In the genomic region with DNA sequence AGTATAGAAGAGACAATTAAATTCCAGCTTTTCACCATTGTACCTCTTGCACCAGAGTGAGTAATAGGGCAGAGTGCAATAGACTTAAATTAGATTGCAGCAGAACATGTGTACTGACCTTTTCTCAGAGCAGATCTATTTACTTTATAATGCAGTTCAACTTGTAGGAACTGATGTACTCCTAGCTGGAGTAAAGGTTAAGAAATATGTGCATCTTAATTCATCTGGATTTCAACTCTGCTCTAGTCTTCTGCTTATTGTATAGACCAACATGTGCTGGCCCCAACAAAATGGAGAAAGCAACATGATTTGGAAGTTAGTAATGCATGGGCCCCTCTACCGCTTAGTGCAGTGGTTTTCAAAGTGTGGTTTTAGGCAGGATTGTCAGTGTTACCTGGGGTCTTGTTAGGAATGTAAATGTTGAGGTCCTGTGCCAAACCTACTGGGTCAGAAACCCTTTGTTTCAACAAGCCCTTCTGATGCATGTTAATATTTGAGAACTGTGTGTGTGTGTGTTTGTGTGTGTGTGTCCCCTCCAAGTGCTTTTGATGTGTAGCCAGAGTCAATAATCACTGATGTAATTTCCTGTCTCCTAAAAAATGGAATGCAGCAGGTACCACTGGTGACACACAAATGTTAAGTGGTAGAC, we compare ENCODE assay signal across 24 cellular contexts.
A peak's percentile ranks its signal among the peaks of the same experiment; 100 is the strongest.
DNase-seq lines count a peak whose midpoint lies in the region; ATAC-seq, FAIRE-seq and TF ChIP-seq lines count a peak whose summit lies in the region.
"Had no signal": no experiment of that assay in that cellular context is flagged by ENCODE, and none has a peak within 500 bp of the region (broad histone marks: within the 10 kb centered on the region; RNA-seq: fewer than 3 reads in every experiment).

No MANE protein-coding gene starts in this region.

- H3K36me3 Mint-ChIP-seq in activated T-helper 17 cell treated with anti-CD3 and anti-CD28 coated beads, Interleukin-2, amount 50 U/mL, for 72 hours (ENCODE audit: low read depth), result no peaks in the 10 kb centered on the region
- H3K36me3 Mint-ChIP-seq: activated naive CD8-positive, alpha-beta T cell treated with anti-CD3 and anti-CD28 coated beads for 36 hours; mesothelial cell of epicardium; natural killer cell treated with Interleukin-12 subunit alpha and Interleukin-12 subunit beta and Interleukin-15 and Interleukin-18, amount 100 ng/mL, for 72 hours had no signal

- H3K27ac ChIP-seq in colonic mucosa, result peak overlapping the region; percentile 48
- H3K27ac ChIP-seq in lung (ENCODE audit: low read depth in 1 of 2, low read length in 1 of 2), result no peak overlapping the region
- H3K27ac ChIP-seq in dorsolateral prefrontal cortex, result no peak overlapping the region
- H3K27ac ChIP-seq: BLaER1, heart right ventricle, parathyroid adenoma had no signal

- no peak for FAIRE-seq in GM12891 (lab: Jason Lieb, UNC)

- intact Hi-C loops in colonic mucosa (cut with DNase I) (no loop called here), lower leg skin (cut with DNase I; ENCODE audit: low total_unique reads) (no loop called here), dorsolateral prefrontal cortex (cut with DNase I) (no loop called here)

- no peaks in the 10 kb centered on the region for H3K4me1 Mint-ChIP-seq in activated T-helper 17 cell treated with anti-CD3 and anti-CD28 coated beads, Interleukin-2, amount 50 U/mL, for 72 hours
- H3K4me1 Mint-ChIP-seq: activated CD4-positive, alpha-beta memory T cell treated with anti-CD3 and anti-CD28 coated beads, Interleukin-2, amount 10 ng/mL, durations not matched to agents 7 days and 5 days; activated naive CD8-positive, alpha-beta T cell treated with anti-CD3 and anti-CD28 coated beads for 36 hours; mesothelial cell of epicardium had no signal

- H3K36me3 ChIP-seq in colonic mucosa (no peaks in the 10 kb centered on the region), lung (ENCODE audit: control insufficient read depth in 2 of 2, insufficient read depth in 2 of 2, low read length in 2 of 2) (no peaks in the 10 kb centered on the region)
- H3K36me3 ChIP-seq: BLaER1, heart right ventricle had no signal

- H3K9me3 ChIP-seq in colonic mucosa, result no peaks in the 10 kb centered on the region
- H3K9me3 ChIP-seq in lung (ENCODE audit: control insufficient read depth in 2 of 2, insufficient read depth in 1 of 2, low read length in 1 of 2), result no peaks in the 10 kb centered on the region
- H3K9me3 ChIP-seq: BLaER1 had no signal

- H3K9me3 Mint-ChIP-seq in activated T-helper 17 cell treated with anti-CD3 and anti-CD28 coated beads, Interleukin-2, amount 50 U/mL, for 72 hours, result no peaks in the 10 kb centered on the region
- H3K9me3 Mint-ChIP-seq: mesothelial cell of epicardium had no signal

- H3K27me3 ChIP-seq in colonic mucosa (no peaks in the 10 kb centered on the region), lung (ENCODE audit: control insufficient read depth, insufficient read depth) (no peaks in the 10 kb centered on the region), dorsolateral prefrontal cortex (no peaks in the 10 kb centered on the region)
- H3K27me3 ChIP-seq: BLaER1, heart right ventricle had no signal

- H3K4me3 Mint-ChIP-seq in activated T-helper 17 cell treated with anti-CD3 and anti-CD28 coated beads, Interleukin-2, amount 50 U/mL, for 72 hours, result no peak overlapping the region
- H3K4me3 Mint-ChIP-seq: activated CD4-positive, alpha-beta memory T cell treated with anti-CD3 and anti-CD28 coated beads, Interleukin-2, amount 10 ng/mL, durations not matched to agents 7 days and 5 days; activated naive CD8-positive, alpha-beta T cell treated with anti-CD3 and anti-CD28 coated beads for 36 hours; mesothelial cell of epicardium; natural killer cell treated with Interleukin-12 subunit alpha and Interleukin-12 subunit beta and Interleukin-15 and Interleukin-18, amount 100 ng/mL, for 72 hours had no signal

- TF ChIP-seq CTCF in colonic mucosa (IDR thresholded peaks at IDR 0.05) (no peak), lung (IDR thresholded peaks at IDR 0.05; ENCODE audit: control extremely low read depth, extremely low read depth) (no peak), lower leg skin (IDR thresholded peaks at IDR 0.05) (no peak), dorsolateral prefrontal cortex (IDR thresholded peaks at IDR 0.05 in 54 of 56, conservative IDR thresholded peaks at IDR 0.05 in 2 of 56; ENCODE audit: low read depth in 1 of 56, partially characterized antibody in 56 of 56) (no peak)

- WGBS in lung, 2 donors, result 76 to 85% methylated on average over 1 of the region's 1 CpG
- 94 to 96% methylated on average over 1 of the region's 1 CpG for WGBS in lower leg skin, 2 donors

- H3K9ac ChIP-seq in colonic mucosa (ENCODE audit: low read depth in 2 of 2, low read length in 2 of 2), result no peak overlapping the region
- H3K9ac ChIP-seq: BLaER1, parathyroid adenoma had no signal

- H3K4me3 ChIP-seq in colonic mucosa (no peak overlapping the region), lung (no peak overlapping the region), lower leg skin (ENCODE audit: low read depth, poor library complexity, severe bottlenecking) (no peak overlapping the region), dorsolateral prefrontal cortex (no peak overlapping the region)
- H3K4me3 ChIP-seq: BLaER1, heart right ventricle had no signal

- H3K27ac Mint-ChIP-seq in activated T-helper 17 cell treated with anti-CD3 and anti-CD28 coated beads, Interleukin-2, amount 50 U/mL, for 72 hours, result no peak overlapping the region
- H3K27ac Mint-ChIP-seq: activated CD4-positive, alpha-beta memory T cell treated with anti-CD3 and anti-CD28 coated beads, Interleukin-2, amount 10 ng/mL, durations not matched to agents 7 days and 5 days; activated naive CD8-positive, alpha-beta T cell treated with anti-CD3 and anti-CD28 coated beads for 36 hours; mesothelial cell of epicardium; natural killer cell treated with Interleukin-12 subunit alpha and Interleukin-12 subunit beta and Interleukin-15 and Interleukin-18, amount 100 ng/mL, for 72 hours had no signal

- DNase-seq in NCI-H748 (lab: John Stamatoyannopoulos, UW; ENCODE audit: unreplicated experiment) (peak; percentile 36), NCI-H748 treated with DMSO at 0.1 percent for 48 hours (lab: John Stamatoyannopoulos, UW) (no peak), colonic mucosa (no peak), lung (ENCODE audit: low spot score) (no peak), GM12891 (ENCODE audit: insufficient read length, low spot score) (no peak), lower leg skin (ENCODE audit: low spot score in 2 of 2) (no peak), dorsolateral prefrontal cortex (no peak)
- DNase-seq: ACHN; activated CD4-positive, alpha-beta memory T cell treated with anti-CD3 and anti-CD28 coated beads, Interleukin-2, amount 10 ng/mL, durations not matched to agents 7 days and 5 days; activated CD4-positive, CD25-positive, alpha-beta regulatory T cell treated with anti-CD3 and anti-CD28 coated beads, Interleukin-2, amount 50 U/mL, for 72 hours; activated naive CD8-positive, alpha-beta T cell treated with anti-CD3 and anti-CD28 coated beads for 36 hours; erythroblast; heart right ventricle; left cardiac atrium; NCI-H1048; NCI-H345; trophoblast cell had no signal

- peak; percentile 44 for ATAC-seq in lung (ENCODE audit: insufficient read depth, low FRiP score)
- no peak for ATAC-seq in activated T-helper 17 cell treated with anti-CD3 and anti-CD28 coated beads, Interleukin-2, amount 50 U/mL, for 72 hours (replicated peaks)
- ATAC-seq: heart right ventricle; left cardiac atrium; natural killer cell treated with Interleukin-12 subunit alpha and Interleukin-12 subunit beta and Interleukin-15 and Interleukin-18, amount 100 ng/mL, for 72 hours; Panc1; sciatic nerve had no signal

- TF ChIP-seq POLR2A in GM12891 (IDR thresholded peaks at IDR 0.05; ENCODE audit: low read depth, low read length), result no peak
- TF ChIP-seq POLR2A in lower leg skin (IDR thresholded peaks at IDR 0.05), result no peak

- H3K4me1 ChIP-seq in colonic mucosa, result peaks cover 5% of the 10 kb centered on the region
- H3K4me1 ChIP-seq in lung (ENCODE audit: control insufficient read depth in 2 of 2, insufficient read depth in 2 of 2, low read length in 2 of 2), result no peaks in the 10 kb centered on the region
- H3K4me1 ChIP-seq: BLaER1, heart right ventricle, parathyroid adenoma had no signal

- no peaks in the 10 kb centered on the region for H3K27me3 Mint-ChIP-seq in activated T-helper 17 cell treated with anti-CD3 and anti-CD28 coated beads, Interleukin-2, amount 50 U/mL, for 72 hours
- H3K27me3 Mint-ChIP-seq: activated CD4-positive, alpha-beta memory T cell treated with anti-CD3 and anti-CD28 coated beads, Interleukin-2, amount 10 ng/mL, durations not matched to agents 7 days and 5 days; activated naive CD8-positive, alpha-beta T cell treated with anti-CD3 and anti-CD28 coated beads for 36 hours; natural killer cell treated with Interleukin-12 subunit alpha and Interleukin-12 subunit beta and Interleukin-15 and Interleukin-18, amount 100 ng/mL, for 72 hours had no signal

TF ChIP-seq in GM12891, 5 proteins besides CTCF, POLR2A, EP300 and RAD21:
- TF ChIP-seq TAF1 (IDR thresholded peaks at IDR 0.05; ENCODE audit: low read depth, low read length), result no peak
- no peak for TF ChIP-seq POLR2AphosphoS5 (IDR thresholded peaks at IDR 0.05; ENCODE audit: low read depth, low read length)
- no peak for TF ChIP-seq SPI1 (IDR thresholded peaks at IDR 0.05; ENCODE audit: low read depth, low read length)
- no peak for TF ChIP-seq POU2F2 (IDR thresholded peaks at IDR 0.05; ENCODE audit: low read depth, low read length)
- no peak for TF ChIP-seq PAX5 (IDR thresholded peaks at IDR 0.05; ENCODE audit: insufficient read depth, low read length, severe bottlenecking)
